In genomic region chr3:16102905-16103364, GRCh38 we compare ENCODE assay signal across 14 cellular contexts.
DNase-seq lines count a peak whose midpoint lies in the region; ATAC-seq and TF ChIP-seq lines count a peak whose summit lies in the region.
"Had no signal": no experiment of that assay in that cellular context is flagged by ENCODE, and none has a peak within 500 bp of the region (broad histone marks: within the 10 kb centered on the region; RNA-seq: fewer than 3 reads in every experiment).

No MANE protein-coding gene starts in this region.

- no peak for DNase-seq in AG09319 (ENCODE audit: extremely low read depth, low read depth)
- peak; percentile 25 for DNase-seq in RKO (ENCODE audit: low spot score)
- peak; percentile 93 for DNase-seq in fibroblast of mammary gland (ENCODE audit: low read depth)
- DNase-seq in omental fat pad (ENCODE audit: low spot score), result no peak
- no peak for DNase-seq in putamen (ENCODE audit: low spot score)
- no peak for DNase-seq in central memory CD4-positive, alpha-beta T cell
- no peak for DNase-seq in activated effector memory CD4-positive, alpha-beta T cell treated with anti-CD3 and anti-CD28 coated beads, Interleukin-2, amount 50 U/mL, for 16 hours
- DNase-seq: activated CD4-positive, alpha-beta T cell treated with anti-CD3 and anti-CD28 coated beads, Interleukin-2, amount 50 U/mL, for 4 hours; activated naive CD8-positive, alpha-beta T cell treated with anti-CD3 and anti-CD28 coated beads for 36 hours; erythroblast; Karpas-422; NCI-H446 treated with DMSO at 0.1 percent for 48 hours; small intestine had no signal

- peak; percentile 4 for TF ChIP-seq CTCF in AG09319 (IDR thresholded peaks at IDR 0.05; ENCODE audit: low read depth, low read length)
- TF ChIP-seq CTCF in fibroblast of mammary gland (conservative IDR thresholded peaks at IDR 0.05; ENCODE audit: control insufficient read depth, insufficient read depth, low read depth, low read length), result peak; percentile 29
- TF ChIP-seq CTCF in omental fat pad (IDR thresholded peaks at IDR 0.05), result no peak

- ATAC-seq in omental fat pad (ENCODE audit: low FRiP score) (peak; percentile 69), GM19467 (IDR thresholded peaks at IDR 0.05; ENCODE audit: unreplicated experiment) (no peak)

- H3K4me3 ChIP-seq in fibroblast of mammary gland (ENCODE audit: control insufficient read depth, low read depth, low read length), result no peak overlapping the region

Comparison
In these comparisons a context has a peak if more than half of its experiments do, and no peak if none do; other contexts are left out.
1. DNase-seq: peak in RKO (single experiment) and fibroblast of mammary gland (single experiment); none in AG09319 (single experiment), omental fat pad (single experiment), putamen (single experiment), central memory CD4-positive, alpha-beta T cell (single experiment) and activated effector memory CD4-positive, alpha-beta T cell treated with anti-CD3 and anti-CD28 coated beads, Interleukin-2, amount 50 U/mL, for 16 hours (single experiment).
2. CTCF ChIP-seq: peak in AG09319 (single experiment) and fibroblast of mammary gland (single experiment); none in omental fat pad (0 of 3).